ENCODE assay signal across 1 cellular context in genomic region chr13:51958217-51958547, GRCh38.
TF ChIP-seq lines count a peak whose summit lies in the region.

No MANE protein-coding gene starts in this region.

TF ChIP-seq in GM23338, 12 proteins besides CTCF, POLR2A, EP300 and RAD21 (continued from another document):
- TF ChIP-seq ZNF462 (CRISPR knock-in tag; IDR thresholded peaks at IDR 0.05): no peak
- no peak for TF ChIP-seq ZNF331 (CRISPR knock-in tag; IDR thresholded peaks at IDR 0.05; ENCODE audit: low read depth)
- no peak for TF ChIP-seq POLR2AphosphoS5 (IDR thresholded peaks at IDR 0.05; ENCODE audit: low read depth)
- TF ChIP-seq NANOG (IDR thresholded peaks at IDR 0.05; ENCODE audit: borderline replicate concordance): no peak
- TF ChIP-seq ZNF114 (CRISPR knock-in tag; IDR thresholded peaks at IDR 0.05): no peak
- no peak for TF ChIP-seq ETS1 (IDR thresholded peaks at IDR 0.05)
- no peak for TF ChIP-seq STAT1 (IDR thresholded peaks at IDR 0.05; ENCODE audit: unreplicated experiment)
- no peak for TF ChIP-seq CREB1 (CRISPR knock-in tag; IDR thresholded peaks at IDR 0.05; ENCODE audit: low read depth)
- no peak for TF ChIP-seq REST (IDR thresholded peaks at IDR 0.05; ENCODE audit: unreplicated experiment)
